1 cellular context compared by ENCODE assay signal in the genomic region with DNA sequence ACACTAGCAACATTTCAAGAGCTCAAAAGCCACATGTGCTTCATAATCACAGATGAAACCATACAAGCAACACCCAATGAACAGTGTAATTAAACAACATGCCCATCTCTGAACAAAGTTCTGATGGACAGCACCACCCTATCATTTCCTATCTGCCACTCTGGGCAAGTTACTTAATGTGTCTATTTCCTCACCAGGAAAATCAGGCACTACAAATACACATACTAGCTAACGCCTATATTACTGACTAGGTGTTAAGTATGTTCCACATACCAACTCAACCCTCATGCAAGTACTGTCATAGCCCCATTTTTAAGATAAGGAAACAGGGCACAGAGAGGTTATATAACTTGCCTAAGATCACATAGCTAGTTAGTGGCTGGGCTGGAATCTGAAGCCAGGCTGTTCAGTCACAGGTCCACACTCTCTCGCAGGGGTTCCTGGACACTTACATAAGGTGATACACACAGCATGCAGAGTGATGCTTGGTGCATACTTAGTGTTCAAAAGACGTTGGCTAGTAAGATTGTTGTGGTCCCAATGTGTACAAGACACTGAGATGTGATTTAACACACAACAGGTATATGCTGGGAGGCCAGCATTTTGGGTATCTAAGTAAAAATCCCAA.
TF ChIP-seq lines count a peak whose summit lies in the region.

No MANE protein-coding gene starts in this region.

TF ChIP-seq in IMR-90, 13 proteins besides CTCF, POLR2A, EP300 and RAD21 (continued from another document):
- TF ChIP-seq MAZ (IDR thresholded peaks at IDR 0.05; ENCODE audit: borderline replicate concordance, low read depth, low read length): no peak
- no peak for TF ChIP-seq BHLHE40 (IDR thresholded peaks at IDR 0.05; ENCODE audit: low read depth, low read length)
